In genomic region chr11:130191896-130192295, GRCh38 we compare ENCODE assay signal across 25 cellular contexts.
"Had no signal": no experiment of that assay in that cellular context is flagged by ENCODE, and none has a peak within 500 bp of the region (broad histone marks: within the 10 kb centered on the region; RNA-seq: fewer than 3 reads in every experiment).

No MANE protein-coding gene starts in this region.

- H3K4me1 ChIP-seq: neural progenitor cell, prostate gland, sigmoid colon, testis, vagina had no signal

- FAIRE-seq: pancreas had no signal

- H3K36me3 ChIP-seq: heart left ventricle, left ventricle myocardium inferior, neural progenitor cell, sigmoid colon had no signal

- H3K27me3 ChIP-seq: heart left ventricle, neural progenitor cell, pancreas, sigmoid colon, stomach, testis, thyroid gland, vagina had no signal

- H2AFZ ChIP-seq: neural progenitor cell had no signal

- H3K4me2 ChIP-seq: neural progenitor cell, smooth muscle cell had no signal

- DNase-seq: islet precursor cell; left ventricle myocardium inferior; mesendoderm; naive B cell; natural killer cell; nephron progenitor cell; pancreas; retina; right cardiac atrium; sigmoid colon; stimulated activated CD4-positive, alpha-beta T cell treated with anti-CD3 and anti-CD28 coated beads, Interleukin-1b, Interleukin-23, amount 100 ng/mL, for 48 hours; stimulated activated CD4-positive, alpha-beta T cell treated with anti-CD3 and anti-CD28 coated beads, Interleukin-2, amount 100 ng/mL, for 48 hours; stimulated activated CD4-positive, alpha-beta T cell treated with anti-CD3 and anti-CD28 coated beads, Interleukin-4, amount 100 ng/mL, for 4 hours; stimulated activated CD8-positive, alpha-beta memory T cell treated with anti-CD3 and anti-CD28 coated beads, Interleukin-4, amount 100 ng/mL, for 48 hours; stimulated activated naive CD8-positive, alpha-beta T cell treated with anti-CD3 and anti-CD28 coated beads, Interleukin-15, Interleukin-2, amounts not matched to agents 100 U/mL and 50 U/mL, for 24 hours; stomach; testis; thyroid gland had no signal

- H3K9me3 ChIP-seq: heart left ventricle, left ventricle myocardium inferior, pancreas, prostate gland, sigmoid colon, stomach, testis, thyroid gland, vagina had no signal

- ATAC-seq: heart left ventricle; natural killer cell; pancreas; right cardiac atrium; stimulated activated memory B cell treated with anti-CD40 and anti-IgM and Interleukin-4, amounts not matched to agents 10 μg/mL and 1 μg/mL and 100 μg/mL, for 72 hours; stimulated activated naive CD8-positive, alpha-beta T cell treated with anti-CD3 and anti-CD28 coated beads, Interleukin-15, Interleukin-2, amounts not matched to agents 100 U/mL and 50 U/mL, for 24 hours had no signal

- H3K27ac ChIP-seq: heart left ventricle, left ventricle myocardium inferior, neural progenitor cell, pancreas, prostate gland, sigmoid colon, stomach, testis, thyroid gland, vagina had no signal

- H3K4me3 ChIP-seq: heart left ventricle, left ventricle myocardium inferior, lung, neural progenitor cell, pancreas, prostate gland, sigmoid colon, smooth muscle cell, stomach, testis, thyroid gland, vagina had no signal
